28 cellular contexts compared by ENCODE assay signal in the genomic region with DNA sequence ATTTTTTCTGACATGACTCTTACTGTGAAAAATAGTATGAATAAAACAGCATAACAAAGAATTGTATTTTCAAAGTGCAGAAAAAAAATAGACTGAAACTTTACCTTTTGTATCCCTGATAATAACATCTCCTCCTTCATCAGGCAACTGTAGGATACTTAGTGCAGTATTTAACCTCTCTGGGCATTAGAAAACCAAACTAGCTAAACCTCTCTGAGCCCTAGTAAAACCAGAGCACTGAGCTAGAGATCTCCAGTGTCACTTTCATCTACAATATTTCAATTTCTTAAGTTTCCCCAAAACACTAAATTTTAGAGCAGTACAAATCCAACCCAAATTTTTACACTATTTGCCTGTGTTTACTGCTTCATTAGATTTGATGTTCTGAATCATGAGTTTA.
"Had no signal": no experiment of that assay in that cellular context is flagged by ENCODE, and none has a peak within 500 bp of the region (broad histone marks: within the 10 kb centered on the region; RNA-seq: fewer than 3 reads in every experiment).

No MANE protein-coding gene starts in this region.

- DNase-seq: cortex of kidney; dermis blood vessel endothelial cell; dorsolateral prefrontal cortex; effector CD4-positive, alpha-beta T cell; effector CD8-positive, alpha-beta T cell; effector memory CD4-positive, alpha-beta T cell; effector memory CD8-positive, alpha-beta T cell; endodermal cell; erythroblast; esophagus squamous epithelium; foreskin fibroblast; foreskin keratinocyte; foreskin melanocyte; gastrocnemius medialis; glutamatergic neuron; head of caudate nucleus; heart left ventricle; heart right ventricle; hippocampal formation had no signal

- H3K27ac ChIP-seq: coronary artery, dorsolateral prefrontal cortex, epithelial cell of prostate, esophagus muscularis mucosa, esophagus squamous epithelium, foreskin keratinocyte, gastrocnemius medialis, gastroesophageal sphincter, heart left ventricle, heart right ventricle, hepatocyte had no signal

- H3K9me3 ChIP-seq: esophagus muscularis mucosa, esophagus squamous epithelium, gastrocnemius medialis, gastroesophageal sphincter had no signal

- H3K36me3 ChIP-seq: esophagus muscularis mucosa, esophagus squamous epithelium, gastrocnemius medialis, gastroesophageal sphincter, heart left ventricle, heart right ventricle had no signal

- H2AFZ ChIP-seq: hepatocyte had no signal

- ATAC-seq: effector memory CD8-positive, alpha-beta T cell; esophagus mucosa; foreskin keratinocyte; gastrocnemius medialis; gastroesophageal sphincter; heart left ventricle; heart right ventricle had no signal

- FAIRE-seq: endometrium, endothelial cell of umbilical vein, frontal cortex had no signal

- H3K4me2 ChIP-seq: hepatocyte had no signal

- H3K4me1 ChIP-seq: esophagus muscularis mucosa, esophagus squamous epithelium, foreskin keratinocyte, gastrocnemius medialis, gastroesophageal sphincter, heart left ventricle, heart right ventricle had no signal

- H3K79me2 ChIP-seq: hepatocyte had no signal

- H3K4me3 ChIP-seq: coronary artery, dorsolateral prefrontal cortex, esophagus muscularis mucosa, esophagus squamous epithelium, gastrocnemius medialis, gastroesophageal sphincter, heart left ventricle, heart right ventricle, hepatocyte had no signal

- H3K27me3 ChIP-seq: dorsolateral prefrontal cortex, esophagus muscularis mucosa, esophagus squamous epithelium, foreskin keratinocyte, gastrocnemius medialis, gastroesophageal sphincter, heart left ventricle, heart right ventricle, hepatocyte had no signal
